20 cellular contexts compared by ENCODE assay signal in the genomic region with DNA sequence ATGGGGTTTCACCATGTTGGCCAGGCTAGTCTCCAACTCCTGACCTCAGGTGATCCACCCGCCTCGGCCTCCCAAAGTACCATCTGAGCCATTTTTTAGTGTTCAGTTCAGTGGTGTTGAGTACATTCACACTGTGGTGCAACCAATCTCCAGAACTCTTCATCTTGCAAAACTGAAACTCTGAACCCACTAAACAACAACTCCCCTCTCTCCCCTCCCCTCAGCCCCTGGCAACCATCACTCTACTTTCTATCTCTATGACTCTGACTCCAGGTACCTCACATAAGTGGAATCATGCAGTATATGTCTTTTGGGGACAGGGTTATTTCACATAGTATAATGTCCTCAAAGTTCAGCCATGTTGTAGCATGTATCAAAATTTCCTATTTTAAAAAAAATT. TPM values are rescaled to one million over a fixed set of nuclear protein-coding genes. Genes with fewer than 3 reads are reported as not detected.
A peak's percentile ranks its signal among the peaks of the same experiment; 100 is the strongest.
DNase-seq lines count a peak whose midpoint lies in the region; TF ChIP-seq lines count a peak whose summit lies in the region.
"Had no signal": no experiment of that assay in that cellular context is flagged by ENCODE, and none has a peak within 500 bp of the region (broad histone marks: within the 10 kb centered on the region; RNA-seq: fewer than 3 reads in every experiment).

No MANE protein-coding gene starts in this region.

- intact Hi-C loops in activated T-helper 2 cell treated with anti-CD3 and anti-CD28 coated beads, Interferon-gamma antibody, Interleukin-2, Interleukin-4, amounts not matched to agents 10 μg/mL and 5 μg/mL and 100 μg/mL, durations not matched to agents 14 hours and 24 hours and 36 hours (cut with micrococcal nuclease), result no loop called here

- H3K36me3 Mint-ChIP-seq in activated T-cell treated with anti-CD3 and anti-CD28 coated beads, Interleukin-2, amount 50 U/mL, for 24 hours (ENCODE audit: low read depth), result no peaks in the 10 kb centered on the region
- H3K36me3 Mint-ChIP-seq in activated T-helper 2 cell treated with anti-CD3 and anti-CD28 coated beads, Interferon-gamma antibody, Interleukin-2, Interleukin-4, amounts not matched to agents 10 μg/mL and 5 μg/mL and 100 μg/mL, durations not matched to agents 14 hours and 24 hours and 36 hours (ENCODE audit: low read depth), result no peaks in the 10 kb centered on the region

- no peaks in the 10 kb centered on the region for H3K27me3 Mint-ChIP-seq in activated T-cell treated with anti-CD3 and anti-CD28 coated beads, Interleukin-2, amount 50 U/mL, for 24 hours
- H3K27me3 Mint-ChIP-seq in activated T-helper 2 cell treated with anti-CD3 and anti-CD28 coated beads, Interferon-gamma antibody, Interleukin-2, Interleukin-4, amounts not matched to agents 10 μg/mL and 5 μg/mL and 100 μg/mL, durations not matched to agents 14 hours and 24 hours and 36 hours (ENCODE audit: low read depth), result no peaks in the 10 kb centered on the region
- H3K27me3 Mint-ChIP-seq: CD4-positive, CD25-positive, alpha-beta regulatory T cell had no signal

- H3K4me1 Mint-ChIP-seq in activated T-cell treated with anti-CD3 and anti-CD28 coated beads, Interleukin-2, amount 50 U/mL, for 24 hours (ENCODE audit: low read depth), result peaks cover 20% of the 10 kb centered on the region
- H3K4me1 Mint-ChIP-seq in activated T-helper 2 cell treated with anti-CD3 and anti-CD28 coated beads, Interferon-gamma antibody, Interleukin-2, Interleukin-4, amounts not matched to agents 10 μg/mL and 5 μg/mL and 100 μg/mL, durations not matched to agents 14 hours and 24 hours and 36 hours (ENCODE audit: low read depth), result peaks cover 23% of the 10 kb centered on the region
- H3K4me1 Mint-ChIP-seq: H9 had no signal

- no peaks in the 10 kb centered on the region for H3K36me3 ChIP-seq in KMS-11 (ENCODE audit: insufficient read depth)
- H3K36me3 ChIP-seq: BE2C had no signal

- no peak overlapping the region for H3K4me3 Mint-ChIP-seq in activated T-cell treated with anti-CD3 and anti-CD28 coated beads, Interleukin-2, amount 50 U/mL, for 24 hours
- no peak overlapping the region for H3K4me3 Mint-ChIP-seq in activated T-helper 2 cell treated with anti-CD3 and anti-CD28 coated beads, Interferon-gamma antibody, Interleukin-2, Interleukin-4, amounts not matched to agents 10 μg/mL and 5 μg/mL and 100 μg/mL, durations not matched to agents 14 hours and 24 hours and 36 hours (ENCODE audit: low read depth)
- H3K4me3 Mint-ChIP-seq: CD4-positive, CD25-positive, alpha-beta regulatory T cell; H9 had no signal

- H3K9me3 Mint-ChIP-seq in activated T-cell treated with anti-CD3 and anti-CD28 coated beads, Interleukin-2, amount 50 U/mL, for 24 hours, result no peaks in the 10 kb centered on the region
- no peaks in the 10 kb centered on the region for H3K9me3 Mint-ChIP-seq in activated T-helper 2 cell treated with anti-CD3 and anti-CD28 coated beads, Interferon-gamma antibody, Interleukin-2, Interleukin-4, amounts not matched to agents 10 μg/mL and 5 μg/mL and 100 μg/mL, durations not matched to agents 14 hours and 24 hours and 36 hours
- H3K9me3 Mint-ChIP-seq: H9 had no signal

- no peak for TF ChIP-seq CTCF in KMS-11 (conservative IDR thresholded peaks at IDR 0.05; ENCODE audit: low read depth, low read length)

- H4K20me1 ChIP-seq in KMS-11 (ENCODE audit: insufficient read depth), result no peaks in the 10 kb centered on the region

- no peaks in the 10 kb centered on the region for H3K27me3 ChIP-seq in KMS-11 (ENCODE audit: insufficient read depth, low read depth)
- H3K27me3 ChIP-seq: BE2C had no signal

- H3K79me2 ChIP-seq in KMS-11 (ENCODE audit: insufficient read depth, low read depth), result no peaks in the 10 kb centered on the region

- no peak overlapping the region for H3K9ac ChIP-seq in KMS-11

- H3K4me3 ChIP-seq in KMS-11 (IDR thresholded peaks at IDR 0.05; ENCODE audit: insufficient read depth, low read depth, low read length), result no peak overlapping the region

- no peaks in the 10 kb centered on the region for H3K4me1 ChIP-seq in KMS-11 (ENCODE audit: low read depth, poor library complexity, severe bottlenecking)
- H3K4me1 ChIP-seq: BE2C had no signal

- H3K4me2 ChIP-seq in KMS-11, result no peak overlapping the region

- peak overlapping the region; percentile 0; the same call in 1 of the 2 replicates for H2AFZ ChIP-seq in KMS-11 (ENCODE audit: low read depth)

- no peak for DNase-seq in activated T-cell treated with anti-CD3 and anti-CD28 coated beads, Interleukin-2, amount 50 U/mL, for 24 hours
- DNase-seq in activated T-cell treated with anti-CD3 and anti-CD28 coated beads, Interleukin-2, amount 50 U/mL, for 1 hour, result no peak
- DNase-seq in activated T-helper 2 cell treated with anti-CD3 and anti-CD28 coated beads, Interferon-gamma antibody, Interleukin-2, Interleukin-4, amounts not matched to agents 10 μg/mL and 5 μg/mL and 100 μg/mL, durations not matched to agents 14 hours and 24 hours and 36 hours (ENCODE audit: low spot score), result no peak
- DNase-seq in GOT3 (lab: John Stamatoyannopoulos, UW), result no peak
- no peak for DNase-seq in NCI-H2107 (lab: John Stamatoyannopoulos, UW)
- DNase-seq: BE2C; Caco-2; CD4-positive, CD25-positive, alpha-beta regulatory T cell; DMS153; GDM1; H9; NCI-H1417 treated with DMSO at 0.1 percent for 48 hours; NCI-H187 treated with DMSO at 0.1 percent for 48 hours; NCI-H226; NCI-H524; NCI-H82; OCI-M1; Right ventricle myocardium superior had no signal

- peak overlapping the region; percentile 29 for H3K27ac Mint-ChIP-seq in activated T-cell treated with anti-CD3 and anti-CD28 coated beads, Interleukin-2, amount 50 U/mL, for 24 hours
- peak overlapping the region; percentile 49 for H3K27ac Mint-ChIP-seq in activated T-helper 2 cell treated with anti-CD3 and anti-CD28 coated beads, Interferon-gamma antibody, Interleukin-2, Interleukin-4, amounts not matched to agents 10 μg/mL and 5 μg/mL and 100 μg/mL, durations not matched to agents 14 hours and 24 hours and 36 hours

- no peak overlapping the region for H3K27ac ChIP-seq in KMS-11

RNA-seq across cellular contexts. Expression of gene MAPK3, which starts 18.7 kb away (rescaled TPM):
- 61.9 and 63.9 TPM in 2 replicates for total RNA-seq in activated T-helper 2 cell treated with anti-CD3 and anti-CD28 coated beads, Interferon-gamma antibody, Interleukin-2, Interleukin-4, amounts not matched to agents 10 μg/mL and 5 μg/mL and 100 μg/mL, durations not matched to agents 14 hours and 24 hours and 36 hours

RNA-seq across cellular contexts. Expression of gene GDPD3, which starts 28.4 kb away (rescaled TPM):
- total RNA-seq in activated T-helper 2 cell treated with anti-CD3 and anti-CD28 coated beads, Interferon-gamma antibody, Interleukin-2, Interleukin-4, amounts not matched to agents 10 μg/mL and 5 μg/mL and 100 μg/mL, durations not matched to agents 14 hours and 24 hours and 36 hours, result 6.4 and 7.7 TPM in 2 replicates

RNA-seq across cellular contexts. Expression of gene CORO1A, which starts 41.7 kb away (rescaled TPM):
- 843 and 845 TPM in 2 replicates for total RNA-seq in activated T-helper 2 cell treated with anti-CD3 and anti-CD28 coated beads, Interferon-gamma antibody, Interleukin-2, Interleukin-4, amounts not matched to agents 10 μg/mL and 5 μg/mL and 100 μg/mL, durations not matched to agents 14 hours and 24 hours and 36 hours

RNA-seq across cellular contexts. Expression of gene YPEL3, which starts 45.7 kb away (rescaled TPM):
- 14.0 and 14.2 TPM in 2 replicates for total RNA-seq in activated T-helper 2 cell treated with anti-CD3 and anti-CD28 coated beads, Interferon-gamma antibody, Interleukin-2, Interleukin-4, amounts not matched to agents 10 μg/mL and 5 μg/mL and 100 μg/mL, durations not matched to agents 14 hours and 24 hours and 36 hours

RNA-seq across cellular contexts. Expression of gene TBX6, which starts 50.0 kb away (rescaled TPM):
- 2.7 and 2.9 TPM in 2 replicates for total RNA-seq in activated T-helper 2 cell treated with anti-CD3 and anti-CD28 coated beads, Interferon-gamma antibody, Interleukin-2, Interleukin-4, amounts not matched to agents 10 μg/mL and 5 μg/mL and 100 μg/mL, durations not matched to agents 14 hours and 24 hours and 36 hours
- total RNA-seq: Daoy had no signal
